Comparison of ENCODE assay signal across 17 cellular contexts in genomic region chr2:238863231-238863630, GRCh38. TPM values are rescaled to one million over a fixed set of nuclear protein-coding genes. Genes with fewer than 3 reads are reported as not detected.
DNase-seq lines count a peak whose midpoint lies in the region; TF ChIP-seq lines count a peak whose summit lies in the region.
"Had no signal": no experiment of that assay in that cellular context is flagged by ENCODE, and none has a peak within 500 bp of the region (broad histone marks: within the 10 kb centered on the region; RNA-seq: fewer than 3 reads in every experiment).

No MANE protein-coding gene starts in this region.

- H3K4me3 ChIP-seq in ACC112 (ENCODE audit: low read depth, low read length) (peak overlapping the region; percentile 68; the same call in 1 of the 2 replicates), MG63 (no peak overlapping the region), fibroblast of the aortic adventitia (ENCODE audit: low read depth, low read length) (peak overlapping the region; percentile 10), spleen (no peak overlapping the region), WERI-Rb-1 (ENCODE audit: low read depth, low read length) (no peak overlapping the region)
- H3K4me3 ChIP-seq: adrenal gland had no signal

- peak; percentile 70 for DNase-seq in MG63
- DNase-seq in fibroblast of the aortic adventitia (ENCODE audit: low read depth) = no peak
- peak; percentile 37 for DNase-seq in spleen
- no peak for DNase-seq in stimulated activated CD8-positive, alpha-beta memory T cell treated with anti-CD3 and anti-CD28 coated beads, Interleukin-4, amount 100 ng/mL, for 48 hours
- DNase-seq in activated CD4-positive, alpha-beta T cell treated with anti-CD3 and anti-CD28 coated beads for 4 hours = no peak
- DNase-seq in WERI-Rb-1 = no peak
- DNase-seq in dermis blood vessel endothelial cell = no peak
- DNase-seq: activated CD4-positive, alpha-beta T cell treated with anti-CD3 and anti-CD28 coated beads, Interleukin-2, amount 50 U/mL, for 4 hours; glutamatergic neuron; immature natural killer cell; MV-4-11; NCI-H2029 treated with DMSO at 0.1 percent for 48 hours; NCI-H510A; stimulated activated CD4-positive, alpha-beta T cell treated with anti-CD3 and anti-CD28 coated beads, Interleukin-4, amount 100 ng/mL, for 1 hour had no signal

- intact Hi-C loops in spleen (cut with DNase I; ENCODE audit: low total_unique reads) = no loop called here

- WGBS in spleen, 5 donors = 87 to 94% (median 92%) methylated on average over 14 of the region's 14 CpGs

- H3K36me3 ChIP-seq in ACC112 (ENCODE audit: insufficient read depth, low read length) = no peaks in the 10 kb centered on the region
- H3K36me3 ChIP-seq in MG63 = peaks cover 13% of the 10 kb centered on the region; the same call in 1 of the 2 replicates
- no peaks in the 10 kb centered on the region for H3K36me3 ChIP-seq in spleen
- H3K36me3 ChIP-seq in WERI-Rb-1 = no peaks in the 10 kb centered on the region
- H3K36me3 ChIP-seq: adrenal gland had no signal

- H3K9me3 ChIP-seq in MG63 (no peaks in the 10 kb centered on the region), spleen (no peaks in the 10 kb centered on the region), WERI-Rb-1 (ENCODE audit: severe bottlenecking) (no peaks in the 10 kb centered on the region)
- H3K9me3 ChIP-seq: adrenal gland had no signal

- H3K27ac ChIP-seq in ACC112 (ENCODE audit: low read depth, low read length) (peak overlapping the region; percentile 97), spleen (no peak overlapping the region), WERI-Rb-1 (no peak overlapping the region)

- no peak for TF ChIP-seq POLR2A in spleen (IDR thresholded peaks at IDR 0.05)

- no peaks in the 10 kb centered on the region for H3K27me3 ChIP-seq in ACC112 (ENCODE audit: insufficient read depth, low read length)
- no peaks in the 10 kb centered on the region for H3K27me3 ChIP-seq in MG63
- peaks cover 0 to 56% (median 0%) of the 10 kb centered on the region in 7 donors for H3K27me3 ChIP-seq in spleen (replicated peaks in 1 of 7)
- peaks cover 99% of the 10 kb centered on the region for H3K27me3 ChIP-seq in WERI-Rb-1 (ENCODE audit: insufficient read depth, low read depth, severe bottlenecking)
- H3K27me3 ChIP-seq: adrenal gland had no signal

- H3K79me2 ChIP-seq in ACC112 (ENCODE audit: control insufficient read depth, insufficient read depth, low read length, unreplicated experiment) = peaks cover 67% of the 10 kb centered on the region

- H3K4me1 ChIP-seq in ACC112 (ENCODE audit: control insufficient read depth, insufficient read depth, low read length, unreplicated experiment) (peaks cover 54% of the 10 kb centered on the region), spleen (peaks cover 0 to 8% (median 0%) of the 10 kb centered on the region in 6 donors)

- peak overlapping the region; percentile 96 for H2AFZ ChIP-seq in ACC112 (ENCODE audit: low read length, unreplicated experiment)

- TF ChIP-seq CTCF in fibroblast of the aortic adventitia (IDR thresholded peaks at IDR 0.05; ENCODE audit: insufficient read depth, low read length) (no peak), spleen (IDR thresholded peaks at IDR 0.05 in 8 of 11, conservative IDR thresholded peaks at IDR 0.05 in 3 of 11) (no peak), WERI-Rb-1 (IDR thresholded peaks at IDR 0.05; ENCODE audit: low read depth, low read length) (no peak)

RNA-seq across cellular contexts. Expression of gene TWIST2, which starts 15.3 kb away (rescaled TPM):
- total RNA-seq in MG63 (2014; rRNA removed; shearing (Covaris generic); ENCODE audit: low replicate concordance) = 40.5 and 66.9 TPM in 2 replicates
- total RNA-seq in fibroblast of the aortic adventitia (ENCODE audit: low replicate concordance) (15.8 and 64.1 TPM in 2 replicates), spleen (1 to 10 TPM; 2.1 to 9.0 (median 2.6) TPM), dermis blood vessel endothelial cell (0.56 TPM in 1 of 2 replicates, not detected in the other)
- 1 to 10 TPM; 1.7 to 2.4 (median 2.1) TPM for polyA plus RNA-seq in spleen
- total RNA-seq: activated T-helper 1 cell treated with anti-CD3 and anti-CD28 coated beads, Interleukin-12 subunit alpha, Interleukin-12 subunit beta, Interleukin-2, Interleukin-4 antibody, amounts not matched to agents 30 ng/mL and 10 ng/mL and 1 ng/mL, durations not matched to agents 14 hours and 24 hours and 36 hours had no signal

Comparison
In these comparisons a context has a peak if more than half of its experiments do, and no peak if none do; other contexts are left out.
1. H3K4me3 ChIP-seq: peak in ACC112 (single experiment) and fibroblast of the aortic adventitia (single experiment); none in MG63 (single experiment), spleen (0 of 8) and WERI-Rb-1 (single experiment).
2. DNase-seq: peak in MG63 (single experiment) and spleen (single experiment); none in fibroblast of the aortic adventitia (single experiment), stimulated activated CD8-positive, alpha-beta memory T cell treated with anti-CD3 and anti-CD28 coated beads, Interleukin-4, amount 100 ng/mL, for 48 hours (single experiment), activated CD4-positive, alpha-beta T cell treated with anti-CD3 and anti-CD28 coated beads for 4 hours (0 of 2), WERI-Rb-1 (single experiment) and dermis blood vessel endothelial cell (single experiment).